ENCODE assay signal across 8 cellular contexts in genomic region chr6:79077680-79078056, GRCh38. TPM values are rescaled to one million over a fixed set of nuclear protein-coding genes. Genes with fewer than 3 reads are reported as not detected.
A peak's percentile ranks its signal among the peaks of the same experiment; 100 is the strongest.
DNase-seq lines count a peak whose midpoint lies in the region; ATAC-seq, FAIRE-seq and TF ChIP-seq lines count a peak whose summit lies in the region.

No MANE protein-coding gene starts in this region.

- POLR2A ChIA-PET in A673 (lab: Charles Lee; ENCODE audit: low non-redundant PET), result interaction anchor here (0.6 kb wide), 1 partner anchor 211 kb away, joined by 4 read pairs; no protein-coding TSS in a partner anchor

- peaks cover 6% of the 10 kb centered on the region for H3K27me3 Mint-ChIP-seq in activated naive CD4-positive, alpha-beta T cell treated with anti-CD3 and anti-CD28 coated beads, Interleukin-2, amount 50 U/mL, for 24 hours

- ATAC-seq in HG02678 (IDR thresholded peaks at IDR 0.05; ENCODE audit: unreplicated experiment), result peak; percentile 26

- peaks cover 2% of the 10 kb centered on the region for H3K36me3 Mint-ChIP-seq in activated naive CD4-positive, alpha-beta T cell treated with anti-CD3 and anti-CD28 coated beads, Interleukin-2, amount 50 U/mL, for 24 hours

- H3K9me3 ChIP-seq in A673 (ENCODE audit: low read depth, low read length, poor library complexity, severe bottlenecking) (no peaks in the 10 kb centered on the region), iPS DF 6.9 (ENCODE audit: control insufficient read depth, insufficient read depth, low read length) (no peaks in the 10 kb centered on the region)

- DNase-seq in A673 (ENCODE audit: low spot score) (no peak), GM12891 (ENCODE audit: insufficient read length, low spot score) (peak; percentile 32), NCI-H2029 (lab: John Stamatoyannopoulos, UW) (peak; percentile 38), iPS DF 6.9 (ENCODE audit: low read depth, low spot score) (no peak), midbrain (lab: John Stamatoyannopoulos, UW) (no peak)
- DNase-seq in stimulated activated CD8-positive, alpha-beta memory T cell treated with anti-CD3 and anti-CD28 coated beads, Interleukin-12 subunit alpha, Interleukin-12 subunit beta, amount 100 ng/mL, for 24 hours (ENCODE audit: extremely low read depth), result peak; percentile 31

- no peaks in the 10 kb centered on the region for H3K36me3 ChIP-seq in A673 (ENCODE audit: insufficient read depth, low read length, poor library complexity, severe bottlenecking)
- H3K36me3 ChIP-seq in iPS DF 6.9 (ENCODE audit: control insufficient read depth, insufficient read depth, low read length), result no peaks in the 10 kb centered on the region

- H3K4me3 Mint-ChIP-seq in activated naive CD4-positive, alpha-beta T cell treated with anti-CD3 and anti-CD28 coated beads, Interleukin-2, amount 50 U/mL, for 24 hours, result peak overlapping the region; percentile 98

- no CpG with 5 or more reads among the region's 54 CpGs for WGBS in iPS DF 6.9 (ENCODE audit: insufficient coverage, insufficient read length)

- H3K9me3 Mint-ChIP-seq in activated naive CD4-positive, alpha-beta T cell treated with anti-CD3 and anti-CD28 coated beads, Interleukin-2, amount 50 U/mL, for 24 hours, result no peaks in the 10 kb centered on the region

- peak overlapping the region; percentile 99 for H3K27ac Mint-ChIP-seq in activated naive CD4-positive, alpha-beta T cell treated with anti-CD3 and anti-CD28 coated beads, Interleukin-2, amount 50 U/mL, for 24 hours

- no peak for TF ChIP-seq POLR2A in GM12891 (IDR thresholded peaks at IDR 0.05; ENCODE audit: low read depth, low read length)

- H3K4me3 ChIP-seq in A673 (ENCODE audit: low read depth, low read length, poor library complexity, severe bottlenecking) (peak overlapping the region; percentile 81), iPS DF 6.9 (ENCODE audit: low read length) (peak overlapping the region; percentile 95)

- intact Hi-C loops in A673 (cut with micrococcal nuclease; ENCODE audit: unreplicated experiment), result loop anchor here (1.0 kb wide), 2 partner anchors 157 to 460 kb away; partner anchors contain the start of genes HMGN3 and LCA5

- CTCF ChIA-PET in A673 (lab: Charles Lee), result interaction anchor here (0.7 kb wide), 1 partner anchor 223 kb away, joined by 7 read pairs; no protein-coding TSS in a partner anchor

- H3K27ac ChIP-seq in A673 (ENCODE audit: low read depth, low read length, poor library complexity, severe bottlenecking), result peak overlapping the region; percentile 98
- H3K27ac ChIP-seq in iPS DF 6.9 (ENCODE audit: low read length), result no peak overlapping the region

- no peak for TF ChIP-seq CTCF in A673 (conservative IDR thresholded peaks at IDR 0.05; ENCODE audit: low read depth, low read length)

- H3K4me1 ChIP-seq in A673 (ENCODE audit: insufficient read depth, low read length, poor library complexity, severe bottlenecking) (peaks cover 30% of the 10 kb centered on the region), iPS DF 6.9 (ENCODE audit: control insufficient read depth, insufficient read depth, low read length) (no peaks in the 10 kb centered on the region; the same call in 1 of the 2 replicates)

- no TSS peak for BruUV-seq in A673 (replicated peaks; lab: Mats Ljungman, UMichigan)

- H3K27me3 ChIP-seq in A673 (replicated peaks; ENCODE audit: insufficient read depth, low read depth, low read length, poor library complexity) (no peaks in the 10 kb centered on the region), iPS DF 6.9 (ENCODE audit: control insufficient read depth, insufficient read depth, low read length) (no peaks in the 10 kb centered on the region)

- H3K4me1 Mint-ChIP-seq in activated naive CD4-positive, alpha-beta T cell treated with anti-CD3 and anti-CD28 coated beads, Interleukin-2, amount 50 U/mL, for 24 hours, result peaks cover 50% of the 10 kb centered on the region

- no peak for FAIRE-seq in GM12891 (lab: Jason Lieb, UNC)

TF ChIP-seq in GM12891, 5 proteins besides CTCF, POLR2A, EP300 and RAD21:
- no peak for TF ChIP-seq PAX5 (IDR thresholded peaks at IDR 0.05; ENCODE audit: insufficient read depth, low read length, severe bottlenecking)
- TF ChIP-seq POLR2AphosphoS5 (IDR thresholded peaks at IDR 0.05; ENCODE audit: low read depth, low read length), result no peak
- 0 out of 2 replicates have a peak, but pooled peaks have one; percentile 1 for TF ChIP-seq SPI1 (IDR thresholded peaks at IDR 0.05; ENCODE audit: low read depth, low read length)
- TF ChIP-seq TAF1 (IDR thresholded peaks at IDR 0.05; ENCODE audit: low read depth, low read length), result no peak
- no peak for TF ChIP-seq POU2F2 (IDR thresholded peaks at IDR 0.05; ENCODE audit: low read depth, low read length)

RNA-seq across cellular contexts. Expression of gene PHIP, which starts 0.4 kb away (rescaled TPM):
- 42.5 and 45.1 TPM in 2 replicates for total RNA-seq in A673 (2021)
- 8.2 TPM for polyA plus RNA-seq in GM12891 (2012; ENCODE audit: low read depth, missing spikeins)

Comparison
In these comparisons a context has a peak if more than half of its experiments do, and no peak if none do; other contexts are left out.
1. DNase-seq: peak in GM12891 (single experiment), NCI-H2029 (single experiment) and stimulated activated CD8-positive, alpha-beta memory T cell treated with anti-CD3 and anti-CD28 coated beads, Interleukin-12 subunit alpha, Interleukin-12 subunit beta, amount 100 ng/mL, for 24 hours (single experiment); none in A673 (single experiment), iPS DF 6.9 (single experiment) and midbrain (single experiment).